Comparison of ENCODE assay signal across 8 cellular contexts in the genomic region with DNA sequence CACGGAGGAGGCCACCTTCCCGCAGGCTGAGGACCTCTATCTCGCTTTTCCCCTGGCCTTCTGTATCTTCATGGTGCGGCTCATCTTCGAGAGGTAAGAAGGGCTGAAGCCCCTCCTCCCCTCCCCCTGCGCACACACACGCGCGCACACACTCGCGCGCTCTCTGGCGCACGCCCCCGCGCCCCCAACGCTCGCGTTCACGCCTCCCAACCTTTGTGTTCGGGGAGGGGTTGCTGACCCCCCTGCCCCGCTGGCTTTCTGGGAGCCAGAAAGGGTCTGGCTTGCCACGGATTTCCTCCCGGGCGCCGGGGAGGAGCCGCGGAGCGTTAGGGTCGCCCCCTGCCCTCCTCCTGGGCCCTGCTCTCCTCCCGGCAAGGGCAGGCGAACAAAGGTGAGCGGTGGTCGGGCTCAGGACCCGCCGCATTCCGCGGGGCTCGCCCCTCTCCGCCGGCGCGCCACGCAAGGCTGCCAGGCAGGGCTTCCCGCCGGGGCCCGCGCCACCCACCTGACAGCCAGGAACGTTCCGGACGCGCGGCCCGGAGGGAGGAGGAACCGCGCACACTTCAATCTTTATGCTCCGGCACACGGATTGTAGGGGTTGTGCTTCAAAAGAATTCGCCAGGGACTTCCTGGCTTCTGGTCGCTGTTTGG. TPM values are rescaled to one million over a fixed set of nuclear protein-coding genes. Genes with fewer than 3 reads are reported as not detected.
A peak's percentile ranks its signal among the peaks of the same experiment; 100 is the strongest.
DNase-seq lines count a peak whose midpoint lies in the region; ATAC-seq and TF ChIP-seq lines count a peak whose summit lies in the region.

No MANE protein-coding gene starts in this region.

- H3K4me1 Mint-ChIP-seq in activated naive CD8-positive, alpha-beta T cell treated with anti-CD3 and anti-CD28 coated beads for 36 hours = peaks cover 38% of the 10 kb centered on the region

- H3K9me3 ChIP-seq in left ventricle myocardium inferior (replicated peaks) = peaks cover 9% of the 10 kb centered on the region
- H3K9me3 ChIP-seq in prostate gland = no peaks in the 10 kb centered on the region
- no peaks in the 10 kb centered on the region for H3K9me3 ChIP-seq in Karpas-422 (ENCODE audit: low read length)

- H4K20me1 ChIP-seq in Karpas-422 (ENCODE audit: insufficient read depth, low read depth, low read length) = no peaks in the 10 kb centered on the region

- H3K27ac ChIP-seq in left ventricle myocardium inferior (replicated peaks) (peak overlapping the region; percentile 89), prostate gland (peak overlapping the region; percentile 89), Karpas-422 (ENCODE audit: low read length) (no peak overlapping the region)

- H3K4me3 ChIP-seq in left ventricle myocardium inferior (peak overlapping the region; percentile 83), prostate gland (peak overlapping the region; percentile 92 to 94), Karpas-422 (ENCODE audit: low read length) (no peak overlapping the region)

- no peak overlapping the region for H3K9ac ChIP-seq in Karpas-422 (ENCODE audit: low read length)

- ATAC-seq in GM18517 (IDR thresholded peaks at IDR 0.05; ENCODE audit: unreplicated experiment) (peak; percentile 19), HG03060 (IDR thresholded peaks at IDR 0.05; ENCODE audit: low read depth, unreplicated experiment) (peak; percentile 4)

- peak overlapping the region; percentile 84 for H3K4me3 Mint-ChIP-seq in activated naive CD8-positive, alpha-beta T cell treated with anti-CD3 and anti-CD28 coated beads for 36 hours

- H3K36me3 ChIP-seq in left ventricle myocardium inferior (no peaks in the 10 kb centered on the region), prostate gland (no peaks in the 10 kb centered on the region), Karpas-422 (ENCODE audit: insufficient read depth, low read length) (no peaks in the 10 kb centered on the region)

- H3K79me2 ChIP-seq in Karpas-422 (ENCODE audit: low read length) = no peaks in the 10 kb centered on the region

- no peak overlapping the region for H3K4me2 ChIP-seq in Karpas-422 (ENCODE audit: low read depth, low read length, poor library complexity, severe bottlenecking)

- 0% methylated on average over 58 of the region's 60 CpGs for WGBS in prostate gland

- no peak overlapping the region for H2AFZ ChIP-seq in Karpas-422 (ENCODE audit: low read length)

- H3K4me1 ChIP-seq in left ventricle myocardium inferior (peaks cover 50% of the 10 kb centered on the region), prostate gland (replicated peaks) (no peaks in the 10 kb centered on the region), Karpas-422 (ENCODE audit: low read length) (no peaks in the 10 kb centered on the region)

- H3K36me3 Mint-ChIP-seq in activated naive CD8-positive, alpha-beta T cell treated with anti-CD3 and anti-CD28 coated beads for 36 hours = peaks cover 20% of the 10 kb centered on the region

- TF ChIP-seq POLR2A in prostate gland (IDR thresholded peaks at IDR 0.05) = no peak

- no peaks in the 10 kb centered on the region for H3K9me2 ChIP-seq in Karpas-422 (replicated peaks; ENCODE audit: insufficient read depth, low read length)

- peaks cover 8% of the 10 kb centered on the region for H3K27me3 ChIP-seq in left ventricle myocardium inferior (ENCODE audit: low read depth)
- no peaks in the 10 kb centered on the region for H3K27me3 ChIP-seq in prostate gland (replicated peaks; ENCODE audit: insufficient read depth)
- H3K27me3 ChIP-seq in Karpas-422 (ENCODE audit: low read length) = 0 out of 2 replicates have a peak, but pooled peaks cover 2% of the 10 kb centered on the region

- DNase-seq in AML-193 (lab: John Stamatoyannopoulos, UW) (peak; percentile 21 to 26), NCI-H69 (lab: John Stamatoyannopoulos, UW) (peak; percentile 78), left ventricle myocardium inferior (peak; percentile 36), prostate gland (ENCODE audit: low spot score) (peak; percentile 47), Karpas-422 (no peak)
- DNase-seq in activated naive CD8-positive, alpha-beta T cell treated with anti-CD3 and anti-CD28 coated beads for 36 hours = peak; percentile 65

- no peaks in the 10 kb centered on the region for H3K27me3 Mint-ChIP-seq in activated naive CD8-positive, alpha-beta T cell treated with anti-CD3 and anti-CD28 coated beads for 36 hours

- TF ChIP-seq CTCF in left ventricle myocardium inferior (IDR thresholded peaks at IDR 0.05; ENCODE audit: borderline replicate concordance) = no peak
- TF ChIP-seq CTCF in prostate gland (IDR thresholded peaks at IDR 0.05) = no peak

- no peaks in the 10 kb centered on the region for H3K9me3 Mint-ChIP-seq in activated naive CD8-positive, alpha-beta T cell treated with anti-CD3 and anti-CD28 coated beads for 36 hours

- peak overlapping the region; percentile 81 for H3K27ac Mint-ChIP-seq in activated naive CD8-positive, alpha-beta T cell treated with anti-CD3 and anti-CD28 coated beads for 36 hours

- intact Hi-C loops in left ventricle myocardium inferior (cut with micrococcal nuclease) (no loop called here), prostate gland (cut with DNase I) (loop anchor here (5.0 to 10.0 kb wide), 4 partner anchors 109 to 241 kb away; a partner anchor contains a TSS)

RNA-seq across cellular contexts. Expression of a gene that starts 0.6 kb away (rescaled TPM):
- total RNA-seq in activated naive CD8-positive, alpha-beta T cell treated with anti-CD3 and anti-CD28 coated beads for 36 hours = 10 to 100 TPM; 20.6 to 21.3 TPM
- total RNA-seq in left ventricle myocardium inferior (68.9 TPM), prostate gland (10 to 100 TPM; 30.1 to 67.8 TPM)
- total RNA-seq in Karpas-422 (2014; rRNA removed; shearing (Covaris generic); ENCODE audit: low replicate concordance) = not detected in 2 replicates

Comparison
In these comparisons a context has a peak if more than half of its experiments do, and no peak if none do; other contexts are left out.
1. RNA of a gene that starts 0.6 kb away (total RNA-seq): 68.9 TPM in left ventricle myocardium inferior (single experiment), 30.1 to 67.8 TPM in prostate gland and 20.6 to 21.3 TPM in activated naive CD8-positive, alpha-beta T cell treated with anti-CD3 and anti-CD28 coated beads for 36 hours; not detected in Karpas-422; every median in the first group is over 10 times any median in the second.